In the genomic region with DNA sequence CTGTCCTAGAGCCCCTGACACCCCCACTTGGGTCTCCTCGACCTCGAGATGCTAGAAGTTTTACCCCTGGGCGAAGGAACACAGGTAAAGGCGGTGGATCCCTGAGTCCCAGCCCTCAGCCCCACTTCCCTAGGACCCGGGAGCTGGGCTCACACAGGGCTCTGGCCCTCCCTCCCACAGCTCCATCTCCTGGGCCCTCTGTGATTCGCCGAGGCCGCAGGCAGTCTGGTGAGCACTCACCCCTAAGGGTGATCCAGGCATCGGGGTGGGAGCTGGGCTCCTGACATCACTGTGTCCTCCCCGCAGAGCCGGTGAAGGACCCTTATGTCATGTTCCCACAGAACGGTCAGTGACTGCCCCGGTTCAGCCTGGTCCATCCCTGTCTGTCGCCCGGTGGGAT, we compare ENCODE assay signal across 19 cellular contexts.
"Had no signal": no experiment of that assay in that cellular context is flagged by ENCODE, and none has a peak within 500 bp of the region (broad histone marks: within the 10 kb centered on the region; RNA-seq: fewer than 3 reads in every experiment).

No MANE protein-coding gene starts in this region.

- H3K36me3 ChIP-seq: gastrocnemius medialis, neutrophil, prostate gland had no signal

- H3K79me2 ChIP-seq: parathyroid adenoma had no signal

- H3K4me1 ChIP-seq: gastrocnemius medialis, lower lobe of right lung, parathyroid adenoma, prostate gland had no signal

- H3K27ac ChIP-seq: epithelial cell of prostate, gastrocnemius medialis, lower lobe of right lung, neutrophil, parathyroid adenoma, prostate gland, right atrium auricular region, thoracic aorta, upper lobe of left lung had no signal

- H3K9ac ChIP-seq: parathyroid adenoma had no signal

- H3K27me3 ChIP-seq: gastrocnemius medialis, neutrophil, right atrium auricular region, tibial nerve, upper lobe of left lung had no signal

- H3K9me3 ChIP-seq: gastrocnemius medialis, lower lobe of right lung, neutrophil, prostate gland, right atrium auricular region, thoracic aorta, tibial nerve, upper lobe of left lung had no signal

- DNase-seq: effector CD8-positive, alpha-beta T cell; endodermal cell; foreskin fibroblast; gastrocnemius medialis; head of caudate nucleus; left ventricle myocardium superior; lower lobe of right lung; naive B cell; stimulated activated CD4-positive, alpha-beta T cell treated with anti-CD3 and anti-CD28 coated beads, Interleukin-15, amount 100 ng/mL, for 24 hours; stimulated activated CD4-positive, alpha-beta T cell treated with anti-CD3 and anti-CD28 coated beads, Interleukin-2, amount 100 ng/mL, for 48 hours; stimulated activated naive B cell treated with anti-CD40 and anti-IgM and Interleukin-4, amounts not matched to agents 10 μg/mL and 1 μg/mL and 100 μg/mL, for 72 hours; upper lobe of left lung had no signal

- H2AFZ ChIP-seq: parathyroid adenoma had no signal

- H3K4me3 ChIP-seq: gastrocnemius medialis, lower lobe of right lung, prostate gland, right atrium auricular region, thoracic aorta, tibial nerve, upper lobe of left lung had no signal
